In the genomic region with DNA sequence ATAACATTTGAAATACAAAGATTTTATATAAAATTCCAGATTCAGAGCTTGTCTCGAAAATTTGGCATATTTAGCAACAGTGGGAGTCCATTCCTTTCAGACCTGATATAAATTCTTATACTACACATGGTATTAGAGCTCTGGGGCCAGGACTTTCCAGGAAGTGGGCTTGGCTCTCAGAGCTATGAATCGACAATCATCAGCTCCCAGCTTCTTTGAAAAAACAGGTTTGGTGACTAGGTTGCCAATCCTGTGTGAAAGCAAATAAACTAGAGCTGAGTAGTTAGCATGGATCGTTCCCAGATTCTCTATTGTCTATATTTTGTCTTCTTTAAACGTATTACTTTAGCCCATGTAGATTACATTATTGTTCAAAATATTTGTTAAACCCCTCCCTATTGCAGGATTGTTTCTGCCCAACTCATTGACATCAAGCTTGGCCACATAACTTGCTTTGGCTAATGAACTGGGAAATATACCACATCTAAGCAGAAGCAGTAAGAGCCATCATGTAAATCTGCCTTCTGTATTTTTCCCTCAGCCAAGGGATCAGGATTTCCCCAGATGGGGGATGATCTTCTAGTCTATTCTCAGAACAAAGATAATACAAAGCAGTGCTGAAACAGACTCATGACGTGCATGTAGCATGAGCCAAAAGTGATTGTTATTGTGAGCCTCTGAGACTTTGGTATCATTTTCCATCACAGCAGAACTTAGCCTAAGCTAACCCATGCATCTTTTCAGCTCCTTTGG, we compare ENCODE assay signal across 10 cellular contexts.
DNase-seq lines count a peak whose midpoint lies in the region; ATAC-seq and TF ChIP-seq lines count a peak whose summit lies in the region.
"Had no signal": no experiment of that assay in that cellular context is flagged by ENCODE, and none has a peak within 500 bp of the region (broad histone marks: within the 10 kb centered on the region; RNA-seq: fewer than 3 reads in every experiment).

No MANE protein-coding gene starts in this region.

- no peak overlapping the region for H2AK5ac ChIP-seq in mesenchymal stem cell (ENCODE audit: low read length, severe bottlenecking)

- POLR2A ChIA-PET in PC-3 (lab: Charles Lee; ENCODE audit: unreplicated experiment) = no interaction called here

- no peaks in the 10 kb centered on the region for H3K79me1 ChIP-seq in mesenchymal stem cell (replicated peaks; ENCODE audit: low read length, poor library complexity, severe bottlenecking)

- CTCF ChIA-PET in PC-3 (lab: Charles Lee) = no interaction called here

- H2BK12ac ChIP-seq in mesenchymal stem cell (ENCODE audit: low read length in 2 of 2) = no peak overlapping the region

- H2BK15ac ChIP-seq in mesenchymal stem cell (ENCODE audit: low read depth, poor library complexity, severe bottlenecking) = no peak overlapping the region

- H3K27me3 ChIP-seq in PC-3 (ENCODE audit: low read length) (0 out of 2 replicates have a peak, but pooled peaks cover 6% of the 10 kb centered on the region), mesenchymal stem cell (ENCODE audit: control insufficient read depth in 1 of 2, insufficient read depth in 1 of 2, low read length in 2 of 2) (no peaks in the 10 kb centered on the region), heart right ventricle (no peaks in the 10 kb centered on the region)

- intact Hi-C loops in PC-3 (cut with micrococcal nuclease) = no loop called here
- intact Hi-C loops in mucosa of descending colon (cut with DNase I, micrococcal nuclease) = no loop called here
- intact Hi-C loops in heart right ventricle (cut with DNase I) = no loop called here

- no peak overlapping the region for H3K18ac ChIP-seq in mesenchymal stem cell (ENCODE audit: low read depth in 1 of 2, low read length in 2 of 2)

- no peak overlapping the region for H4K91ac ChIP-seq in mesenchymal stem cell (ENCODE audit: low read length)

- H3K9me2 ChIP-seq in PC-3 (replicated peaks; ENCODE audit: low read length) = no peaks in the 10 kb centered on the region

- no peak overlapping the region for H3K4ac ChIP-seq in mesenchymal stem cell (ENCODE audit: low read depth in 1 of 2, low read length in 2 of 2)

- no peak overlapping the region for H2BK120ac ChIP-seq in mesenchymal stem cell (ENCODE audit: low read depth, low read length)

- no peaks in the 10 kb centered on the region for H3F3A ChIP-seq in PC-3 (ENCODE audit: low read length, unreplicated experiment)

- H3K27ac ChIP-seq in PC-3 (ENCODE audit: low read length) = no peak overlapping the region
- H3K27ac ChIP-seq in mesenchymal stem cell (ENCODE audit: low read length, poor library complexity, severe bottlenecking) = no peak overlapping the region
- H3K27ac ChIP-seq in heart right ventricle = no peak overlapping the region

- DNase-seq in HT-29 (ENCODE audit: low spot score) = peak; percentile 83
- peak; percentile 82 for DNase-seq in PC-3
- peak; percentile 21 to 54 (median 27) for DNase-seq in mucosa of descending colon
- no peak for DNase-seq in mesenchymal stem cell
- no peak for DNase-seq in heart right ventricle
- DNase-seq: GF-D8, MV-4-11 had no signal

- no peak overlapping the region for H3K14ac ChIP-seq in mesenchymal stem cell (ENCODE audit: low read length in 2 of 2)

- H3K4me1 ChIP-seq in PC-3 (ENCODE audit: insufficient read depth, low read length) (peaks cover 11% of the 10 kb centered on the region), mucosa of descending colon (ENCODE audit: low read depth) (no peaks in the 10 kb centered on the region), mesenchymal stem cell (ENCODE audit: control insufficient read depth, insufficient read depth, low read depth, low read length) (no peaks in the 10 kb centered on the region), heart right ventricle (no peaks in the 10 kb centered on the region)

- H3K4me3 ChIP-seq in PC-3 (ENCODE audit: low read length) (0 out of 2 replicates have a peak overlapping the region, but pooled peaks have one; percentile 25), mucosa of descending colon (no peak overlapping the region), mesenchymal stem cell (ENCODE audit: insufficient read depth in 1 of 2, low read depth in 1 of 2, low read length in 2 of 2) (no peak overlapping the region), heart right ventricle (no peak overlapping the region)

- H3K36me3 ChIP-seq in PC-3 (ENCODE audit: low read depth, low read length) = no peaks in the 10 kb centered on the region
- H3K36me3 ChIP-seq in mucosa of descending colon (ENCODE audit: low read depth) = no peaks in the 10 kb centered on the region
- no peaks in the 10 kb centered on the region for H3K36me3 ChIP-seq in mesenchymal stem cell (ENCODE audit: control insufficient read depth in 1 of 2, insufficient read depth in 2 of 2, low read depth in 1 of 2, low read length in 2 of 2)
- H3K36me3 ChIP-seq in heart right ventricle = no peaks in the 10 kb centered on the region

- no peak for TF ChIP-seq CTCF in PC-3 (conservative IDR thresholded peaks at IDR 0.05; ENCODE audit: low read depth, low read length)
- TF ChIP-seq CTCF in mucosa of descending colon (IDR thresholded peaks at IDR 0.05) = no peak
- no peak for TF ChIP-seq CTCF in heart right ventricle (IDR thresholded peaks at IDR 0.05)

- H3K79me2 ChIP-seq in PC-3 (ENCODE audit: low read length) = no peaks in the 10 kb centered on the region

- no TSS peak for BruUV-seq in PC-3 (replicated peaks; lab: Mats Ljungman, UMichigan)

- H3K9ac ChIP-seq in PC-3 (ENCODE audit: low read length) (no peak overlapping the region), mesenchymal stem cell (ENCODE audit: low read length) (no peak overlapping the region)

- no peak overlapping the region for H4K8ac ChIP-seq in mesenchymal stem cell (ENCODE audit: low read length)

- H4K20me1 ChIP-seq in PC-3 (ENCODE audit: low read length) = no peaks in the 10 kb centered on the region

- no peak overlapping the region for H3K23ac ChIP-seq in mesenchymal stem cell (ENCODE audit: low read length in 2 of 2)

- H3K4me2 ChIP-seq in PC-3 (ENCODE audit: low read length) (peak overlapping the region; percentile 78), mesenchymal stem cell (ENCODE audit: low read length, poor library complexity, severe bottlenecking) (no peak overlapping the region)

- WGBS in mesenchymal stem cell = 44% methylated on average over 4 of the region's 5 CpGs
- WGBS in heart right ventricle, 2 donors = 36 to 40% methylated on average over 5 of the region's 5 CpGs

- no peak overlapping the region for H2BK5ac ChIP-seq in mesenchymal stem cell (ENCODE audit: low read depth, low read length, poor library complexity, severe bottlenecking)

- peak; percentile 21 for ATAC-seq in GM18511 (IDR thresholded peaks at IDR 0.05; ENCODE audit: unreplicated experiment)
- peak; percentile 40 for ATAC-seq in PC-3
- ATAC-seq in mucosa of descending colon = peak; percentile 95
- no peak for ATAC-seq in GM21526 (IDR thresholded peaks at IDR 0.05; ENCODE audit: low FRiP score, unreplicated experiment)
- ATAC-seq in heart right ventricle = no peak
- no peak for ATAC-seq in GM21619 (IDR thresholded peaks at IDR 0.05; ENCODE audit: unreplicated experiment)

- H2AFZ ChIP-seq in PC-3 (ENCODE audit: low read length) = no peak overlapping the region
- no peak overlapping the region for H2AFZ ChIP-seq in mesenchymal stem cell (ENCODE audit: low read depth, low read length)

- H3K9me3 ChIP-seq in PC-3 (ENCODE audit: low read length) (no peaks in the 10 kb centered on the region), mucosa of descending colon (no peaks in the 10 kb centered on the region), mesenchymal stem cell (ENCODE audit: control insufficient read depth, low read length) (peaks cover under 1% of the 10 kb centered on the region), heart right ventricle (peaks cover 0 to 5% (median 0%) of the 10 kb centered on the region in 11 donors)

Comparison
In these comparisons a context has a peak if more than half of its experiments do, and no peak if none do; other contexts are left out.
1. ATAC-seq: peak in GM18511 (single experiment), PC-3 (single experiment) and mucosa of descending colon (single experiment); none in GM21526 (single experiment), heart right ventricle (0 of 8) and GM21619 (single experiment).
2. DNase-seq: peak in HT-29 (single experiment), PC-3 (single experiment) and mucosa of descending colon (3 of 3); none in mesenchymal stem cell (single experiment) and heart right ventricle (0 of 2).